Comparison of ENCODE assay signal across 13 cellular contexts in genomic region chr11:108561535-108561991, GRCh38. TPM values are rescaled to one million over a fixed set of nuclear protein-coding genes. Genes with fewer than 3 reads are reported as not detected.
A peak's percentile ranks its signal among the peaks of the same experiment; 100 is the strongest.
DNase-seq lines count a peak whose midpoint lies in the region; ATAC-seq and TF ChIP-seq lines count a peak whose summit lies in the region.
"Had no signal": no experiment of that assay in that cellular context is flagged by ENCODE, and none has a peak within 500 bp of the region (broad histone marks: within the 10 kb centered on the region; RNA-seq: fewer than 3 reads in every experiment).

No MANE protein-coding gene starts in this region.

- H3K36me3 Mint-ChIP-seq in stimulated activated memory B cell treated with anti-CD40 and anti-IgM and Interleukin-4, amounts not matched to agents 10 μg/mL and 1 μg/mL and 100 μg/mL, for 72 hours, result no peaks in the 10 kb centered on the region
- H3K36me3 Mint-ChIP-seq: CD4-positive, alpha-beta memory T cell had no signal

- TF ChIP-seq CTCF in astrocyte of the spinal cord (IDR thresholded peaks at IDR 0.05; ENCODE audit: low read depth, low read length) (no peak), prostate gland (IDR thresholded peaks at IDR 0.05) (no peak)

- no peak overlapping the region for H3K4me3 ChIP-seq in astrocyte of the spinal cord (ENCODE audit: low read depth, low read length)
- no peak overlapping the region for H3K4me3 ChIP-seq in prostate gland

- DNase-seq in HK-2 (ENCODE audit: unreplicated experiment) (peak; percentile 6), astrocyte of the spinal cord (ENCODE audit: low read depth, low spot score) (peak; percentile 31), kidney glomerular epithelial cell (lab: John Stamatoyannopoulos, UW) (peak; percentile 77), sciatic nerve (ENCODE audit: low spot score) (no peak), prostate gland (ENCODE audit: low spot score) (no peak), NCI-H2227 treated with DMSO at 0.1 percent for 48 hours (lab: John Stamatoyannopoulos, UW) (no peak)
- DNase-seq: activated CD8-positive, alpha-beta T cell treated with anti-CD3 and anti-CD28 coated beads for 36 hours; CD4-positive, alpha-beta memory T cell; NCI-H1694; T1000 had no signal

- H3K9me3 Mint-ChIP-seq in stimulated activated memory B cell treated with anti-CD40 and anti-IgM and Interleukin-4, amounts not matched to agents 10 μg/mL and 1 μg/mL and 100 μg/mL, for 72 hours, result no peaks in the 10 kb centered on the region
- H3K9me3 Mint-ChIP-seq: activated CD8-positive, alpha-beta T cell treated with anti-CD3 and anti-CD28 coated beads for 36 hours; CD4-positive, alpha-beta memory T cell; central memory CD8-positive, alpha-beta T cell had no signal

- H3K9me3 ChIP-seq in prostate gland, result no peaks in the 10 kb centered on the region

- no peak overlapping the region for H3K4me3 Mint-ChIP-seq in stimulated activated memory B cell treated with anti-CD40 and anti-IgM and Interleukin-4, amounts not matched to agents 10 μg/mL and 1 μg/mL and 100 μg/mL, for 72 hours
- H3K4me3 Mint-ChIP-seq: activated CD8-positive, alpha-beta T cell treated with anti-CD3 and anti-CD28 coated beads for 36 hours; CD4-positive, alpha-beta memory T cell; central memory CD8-positive, alpha-beta T cell had no signal

- no peaks in the 10 kb centered on the region for H3K27me3 ChIP-seq in prostate gland (replicated peaks; ENCODE audit: insufficient read depth)

- no peaks in the 10 kb centered on the region for H3K4me1 Mint-ChIP-seq in stimulated activated memory B cell treated with anti-CD40 and anti-IgM and Interleukin-4, amounts not matched to agents 10 μg/mL and 1 μg/mL and 100 μg/mL, for 72 hours

- H3K27ac ChIP-seq in prostate gland, result no peak overlapping the region

- ATAC-seq in stimulated activated memory B cell treated with anti-CD40 and anti-IgM and Interleukin-4, amounts not matched to agents 10 μg/mL and 1 μg/mL and 100 μg/mL, for 72 hours, result peak; percentile 35
- ATAC-seq in sciatic nerve, result no peak
- ATAC-seq: activated CD8-positive, alpha-beta T cell treated with anti-CD3 and anti-CD28 coated beads for 36 hours; HepG2 had no signal

- H3K36me3 ChIP-seq in prostate gland, result no peaks in the 10 kb centered on the region

- H3K27ac Mint-ChIP-seq in stimulated activated memory B cell treated with anti-CD40 and anti-IgM and Interleukin-4, amounts not matched to agents 10 μg/mL and 1 μg/mL and 100 μg/mL, for 72 hours, result no peak overlapping the region
- H3K27ac Mint-ChIP-seq: activated CD8-positive, alpha-beta T cell treated with anti-CD3 and anti-CD28 coated beads for 36 hours; CD4-positive, alpha-beta memory T cell had no signal

- intact Hi-C loops in sciatic nerve (cut with DNase I) (no loop called here), prostate gland (cut with DNase I) (no loop called here)

- TF ChIP-seq POLR2A in prostate gland (IDR thresholded peaks at IDR 0.05), result no peak

- H3K27me3 Mint-ChIP-seq in stimulated activated memory B cell treated with anti-CD40 and anti-IgM and Interleukin-4, amounts not matched to agents 10 μg/mL and 1 μg/mL and 100 μg/mL, for 72 hours, result peaks cover 23% of the 10 kb centered on the region
- H3K27me3 Mint-ChIP-seq: activated CD8-positive, alpha-beta T cell treated with anti-CD3 and anti-CD28 coated beads for 36 hours; CD4-positive, alpha-beta memory T cell; central memory CD8-positive, alpha-beta T cell had no signal

- H3K4me1 ChIP-seq in prostate gland (replicated peaks), result no peaks in the 10 kb centered on the region

- WGBS in prostate gland, result 19% methylated on average over 3 of the region's 3 CpGs

- in situ Hi-C loops in astrocyte of the spinal cord (cut with HindIII; ENCODE audit: low sequenced_read_pairs), result no loop called here

RNA-seq across cellular contexts. Expression of gene EXPH5, which starts 32.0 kb away (rescaled TPM):
- total RNA-seq in sciatic nerve (11.9 TPM), prostate gland (10 to 100 TPM in 1 of 2 donors, 1 to 10 TPM in 1; 6.6 to 17.3 TPM)

Comparison
In these comparisons a context has a peak if more than half of its experiments do, and no peak if none do; other contexts are left out.
1. DNase-seq: peak in HK-2 (single experiment), astrocyte of the spinal cord (single experiment) and kidney glomerular epithelial cell (single experiment); none in sciatic nerve (single experiment), prostate gland (single experiment) and NCI-H2227 treated with DMSO at 0.1 percent for 48 hours (single experiment).